In genomic region chr15:70722266-70723123, GRCh38 we compare ENCODE assay signal across 8 cellular contexts. TPM values are rescaled to one million over a fixed set of nuclear protein-coding genes. Genes with fewer than 3 reads are reported as not detected.
A peak's percentile ranks its signal among the peaks of the same experiment; 100 is the strongest.
DNase-seq lines count a peak whose midpoint lies in the region; ATAC-seq, FAIRE-seq and TF ChIP-seq lines count a peak whose summit lies in the region.

No MANE protein-coding gene starts in this region.

- H4K20me1 ChIP-seq in Karpas-422 (ENCODE audit: insufficient read depth, low read depth, low read length): no peaks in the 10 kb centered on the region

- no peak for TF ChIP-seq POLR2A in H54 (IDR thresholded peaks at IDR 0.05; ENCODE audit: low read depth, low read length)

- H3K9me3 ChIP-seq in Karpas-422 (ENCODE audit: low read length): no peaks in the 10 kb centered on the region

- H3K36me3 ChIP-seq in Karpas-422 (ENCODE audit: insufficient read depth, low read length): no peaks in the 10 kb centered on the region

- H3K9ac ChIP-seq in Karpas-422 (ENCODE audit: low read length): no peak overlapping the region

- no peaks in the 10 kb centered on the region for H3K27me3 ChIP-seq in Karpas-422 (ENCODE audit: low read length)

- no peaks in the 10 kb centered on the region for H3K9me2 ChIP-seq in Karpas-422 (replicated peaks; ENCODE audit: insufficient read depth, low read length)

- H3K27ac ChIP-seq in Karpas-422 (ENCODE audit: low read length): no peak overlapping the region

- H3K9me3 Mint-ChIP-seq in activated T-helper 2 cell treated with anti-CD3 and anti-CD28 coated beads, Interferon-gamma antibody, Interleukin-2, Interleukin-4, amounts not matched to agents 10 μg/mL and 5 μg/mL and 100 μg/mL, durations not matched to agents 14 hours and 24 hours and 36 hours: no peaks in the 10 kb centered on the region

- intact Hi-C loops in activated T-helper 2 cell treated with anti-CD3 and anti-CD28 coated beads, Interferon-gamma antibody, Interleukin-2, Interleukin-4, amounts not matched to agents 10 μg/mL and 5 μg/mL and 100 μg/mL, durations not matched to agents 14 hours and 24 hours and 36 hours (cut with micrococcal nuclease): loop anchor here (10.0 kb wide), 1 partner anchor 1248 kb away; no protein-coding TSS in a partner anchor

- no peaks in the 10 kb centered on the region for H3K4me1 ChIP-seq in Karpas-422 (ENCODE audit: low read length)

- H3K36me3 Mint-ChIP-seq in activated T-helper 2 cell treated with anti-CD3 and anti-CD28 coated beads, Interferon-gamma antibody, Interleukin-2, Interleukin-4, amounts not matched to agents 10 μg/mL and 5 μg/mL and 100 μg/mL, durations not matched to agents 14 hours and 24 hours and 36 hours (ENCODE audit: low read depth): no peaks in the 10 kb centered on the region

- DNase-seq in DMS53 (lab: John Stamatoyannopoulos, UW) (peak; percentile 63), Karpas-422 (peak; percentile 70), SW480 (ENCODE audit: low spot score) (peak; percentile 73), globus pallidus (ENCODE audit: low spot score) (peak; percentile 57), superior temporal gyrus (ENCODE audit: extremely low spot score) (peak; percentile 82), H54 (ENCODE audit: insufficient read length, low spot score) (no peak)
- DNase-seq in activated T-helper 2 cell treated with anti-CD3 and anti-CD28 coated beads, Interferon-gamma antibody, Interleukin-2, Interleukin-4, amounts not matched to agents 10 μg/mL and 5 μg/mL and 100 μg/mL, durations not matched to agents 14 hours and 24 hours and 36 hours (ENCODE audit: low spot score): no peak

- no peak overlapping the region for H3K27ac Mint-ChIP-seq in activated T-helper 2 cell treated with anti-CD3 and anti-CD28 coated beads, Interferon-gamma antibody, Interleukin-2, Interleukin-4, amounts not matched to agents 10 μg/mL and 5 μg/mL and 100 μg/mL, durations not matched to agents 14 hours and 24 hours and 36 hours

- no peak for FAIRE-seq in H54 (lab: Jason Lieb, UNC)

- H2AFZ ChIP-seq in Karpas-422 (ENCODE audit: low read length): no peak overlapping the region

- peaks cover 36% of the 10 kb centered on the region for H3K27me3 Mint-ChIP-seq in activated T-helper 2 cell treated with anti-CD3 and anti-CD28 coated beads, Interferon-gamma antibody, Interleukin-2, Interleukin-4, amounts not matched to agents 10 μg/mL and 5 μg/mL and 100 μg/mL, durations not matched to agents 14 hours and 24 hours and 36 hours (ENCODE audit: low read depth)

- H3K4me3 Mint-ChIP-seq in activated T-helper 2 cell treated with anti-CD3 and anti-CD28 coated beads, Interferon-gamma antibody, Interleukin-2, Interleukin-4, amounts not matched to agents 10 μg/mL and 5 μg/mL and 100 μg/mL, durations not matched to agents 14 hours and 24 hours and 36 hours (ENCODE audit: low read depth): no peak overlapping the region

- ATAC-seq in HG02678 (IDR thresholded peaks at IDR 0.05; ENCODE audit: unreplicated experiment): no peak

- H3K79me2 ChIP-seq in Karpas-422 (ENCODE audit: low read length): no peaks in the 10 kb centered on the region

- H3K4me2 ChIP-seq in Karpas-422 (ENCODE audit: low read depth, low read length, poor library complexity, severe bottlenecking): no peak overlapping the region

- H3K4me3 ChIP-seq in Karpas-422 (ENCODE audit: low read length): no peak overlapping the region

- no peaks in the 10 kb centered on the region for H3K4me1 Mint-ChIP-seq in activated T-helper 2 cell treated with anti-CD3 and anti-CD28 coated beads, Interferon-gamma antibody, Interleukin-2, Interleukin-4, amounts not matched to agents 10 μg/mL and 5 μg/mL and 100 μg/mL, durations not matched to agents 14 hours and 24 hours and 36 hours (ENCODE audit: low read depth)

RNA-seq across cellular contexts. Expression of gene UACA, which starts 40.9 kb away (rescaled TPM):
- total RNA-seq in Karpas-422 (2014; rRNA removed; shearing (Covaris generic); ENCODE audit: low replicate concordance): not detected in 2 replicates
- total RNA-seq in activated T-helper 2 cell treated with anti-CD3 and anti-CD28 coated beads, Interferon-gamma antibody, Interleukin-2, Interleukin-4, amounts not matched to agents 10 μg/mL and 5 μg/mL and 100 μg/mL, durations not matched to agents 14 hours and 24 hours and 36 hours: 1.1 and 1.3 TPM in 2 replicates

Comparison
In these comparisons a context has a peak if more than half of its experiments do, and no peak if none do; other contexts are left out.
1. DNase-seq: peak in DMS53 (single experiment), Karpas-422 (single experiment), SW480 (single experiment), globus pallidus (single experiment) and superior temporal gyrus (single experiment); none in H54 (single experiment) and activated T-helper 2 cell treated with anti-CD3 and anti-CD28 coated beads, Interferon-gamma antibody, Interleukin-2, Interleukin-4, amounts not matched to agents 10 μg/mL and 5 μg/mL and 100 μg/mL, durations not matched to agents 14 hours and 24 hours and 36 hours (single experiment).